8 cellular contexts compared by ENCODE assay signal in the genomic region with DNA sequence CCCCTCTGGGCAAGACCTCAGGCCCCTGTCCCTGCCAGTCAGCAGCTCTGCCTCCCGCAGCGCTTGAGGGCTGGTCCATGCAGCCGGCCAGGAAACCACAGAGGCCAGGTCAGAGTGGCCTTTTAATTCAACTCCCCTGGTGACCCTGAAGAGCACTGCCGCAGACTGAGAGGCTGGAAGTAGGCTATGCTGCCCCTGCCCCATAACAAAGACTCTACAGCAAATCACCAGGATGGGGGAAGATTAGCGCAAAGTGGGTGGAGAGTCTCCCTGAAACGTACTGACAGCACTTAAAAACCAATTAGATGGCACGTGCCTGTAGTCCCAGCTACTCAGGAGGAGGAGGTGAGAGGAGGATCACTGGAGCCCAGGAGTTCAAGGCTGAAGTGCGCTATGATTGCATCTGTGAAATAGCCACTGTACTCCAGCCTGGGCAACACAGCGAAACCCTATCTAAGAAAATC.
DNase-seq lines count a peak whose midpoint lies in the region; ATAC-seq and TF ChIP-seq lines count a peak whose summit lies in the region.

No MANE protein-coding gene starts in this region.

- peak overlapping the region; percentile 46 to 89 for H3K9ac ChIP-seq in colonic mucosa (ENCODE audit: low read depth in 2 of 2, low read length in 2 of 2)

- peak in 2 of 3 donors; percentile 16 to 32 for ATAC-seq in natural killer cell
- no peak for ATAC-seq in GM21423 (IDR thresholded peaks at IDR 0.05; ENCODE audit: unreplicated experiment)
- no peak for ATAC-seq in psoas muscle

- TF ChIP-seq CTCF in Caco-2 (IDR thresholded peaks at IDR 0.05; ENCODE audit: insufficient read depth in 1 of 2, low read depth in 1 of 2, low read length in 1 of 2, severe bottlenecking in 1 of 2, unreplicated experiment in 1 of 2) (no peak), colonic mucosa (IDR thresholded peaks at IDR 0.05) (no peak), natural killer cell (IDR thresholded peaks at IDR 0.05) (no peak), psoas muscle (IDR thresholded peaks at IDR 0.05) (no peak)

- DNase-seq in Caco-2 (no peak), colonic mucosa (no peak), natural killer cell (no peak), psoas muscle (no peak), GDM1 (lab: John Stamatoyannopoulos, UW) (no peak), EL (no peak)

- POLR2A ChIA-PET in Caco-2 (lab: Charles Lee) = no interaction called here

- H3K4me3 Mint-ChIP-seq in Caco-2 (ENCODE audit: unreplicated experiment) = no peak overlapping the region
- peak overlapping the region in 2 of 4 donors; percentile 5 to 61 for H3K4me3 Mint-ChIP-seq in IgD-negative memory B cell
- peak overlapping the region; percentile 35 for H3K4me3 Mint-ChIP-seq in natural killer cell

- H3K27ac Mint-ChIP-seq in Caco-2 (ENCODE audit: unreplicated experiment) = peak overlapping the region; percentile 90
- H3K27ac Mint-ChIP-seq in IgD-negative memory B cell = peak overlapping the region in 2 of 3 donors; percentile 25 to 82
- H3K27ac Mint-ChIP-seq in natural killer cell = peak overlapping the region; percentile 62

- H3K9me3 ChIP-seq in Caco-2 (no peaks in the 10 kb centered on the region), colonic mucosa (no peaks in the 10 kb centered on the region), psoas muscle (no peaks in the 10 kb centered on the region)

- intact Hi-C loops in Caco-2 (cut with micrococcal nuclease; ENCODE audit: unreplicated experiment) (no loop called here), colonic mucosa (cut with DNase I) (no loop called here), natural killer cell (cut with micrococcal nuclease) (no loop called here), psoas muscle (cut with DNase I) (no loop called here)

- peak overlapping the region; percentile 87 for H3K27ac ChIP-seq in colonic mucosa
- H3K27ac ChIP-seq in psoas muscle = no peak overlapping the region

- no peaks in the 10 kb centered on the region for H3K27me3 ChIP-seq in Caco-2 (replicated peaks; ENCODE audit: control insufficient read depth, insufficient read depth, low read length)
- H3K27me3 ChIP-seq in colonic mucosa = no peaks in the 10 kb centered on the region
- no peaks in the 10 kb centered on the region for H3K27me3 ChIP-seq in psoas muscle (ENCODE audit: insufficient read depth in 3 of 3, low read length in 2 of 3)

- H3K36me3 Mint-ChIP-seq in Caco-2 (ENCODE audit: insufficient read depth, unreplicated experiment) (peaks cover 21% of the 10 kb centered on the region), IgD-negative memory B cell (peaks cover 2% of the 10 kb centered on the region), natural killer cell (no peaks in the 10 kb centered on the region)

- 73 to 88% (median 82%) methylated on average over 9 of the region's 9 CpGs for WGBS in psoas muscle, 3 donors

- H3K36me3 ChIP-seq in Caco-2 (ENCODE audit: control insufficient read depth, insufficient read depth, low read length) (no peaks in the 10 kb centered on the region), colonic mucosa (no peaks in the 10 kb centered on the region), psoas muscle (ENCODE audit: insufficient read depth in 1 of 2, low read depth in 1 of 2) (no peaks in the 10 kb centered on the region)

- H3K4me1 ChIP-seq in Caco-2 = peaks cover 91% of the 10 kb centered on the region
- H3K4me1 ChIP-seq in colonic mucosa = peaks cover 52% of the 10 kb centered on the region
- peaks cover 44% of the 10 kb centered on the region for H3K4me1 ChIP-seq in psoas muscle

- H3K4me3 ChIP-seq in Caco-2 (ENCODE audit: low read depth, low read length) (no peak overlapping the region), colonic mucosa (no peak overlapping the region), psoas muscle (no peak overlapping the region)

- CTCF ChIA-PET in Caco-2 (lab: Charles Lee) = no interaction called here

- no TSS peak for BruUV-seq in Caco-2 (replicated peaks; lab: Mats Ljungman, UMichigan)

- H3K27me3 Mint-ChIP-seq in Caco-2 (ENCODE audit: insufficient read depth, unreplicated experiment) (no peaks in the 10 kb centered on the region), IgD-negative memory B cell (peaks cover 2% of the 10 kb centered on the region), natural killer cell (ENCODE audit: low read depth in 2 of 2) (no peaks in the 10 kb centered on the region)

- no peaks in the 10 kb centered on the region for H3K9me3 Mint-ChIP-seq in Caco-2 (ENCODE audit: unreplicated experiment)
- H3K9me3 Mint-ChIP-seq in IgD-negative memory B cell = no peaks in the 10 kb centered on the region
- H3K9me3 Mint-ChIP-seq in natural killer cell = no peaks in the 10 kb centered on the region

- peaks cover 53% of the 10 kb centered on the region for H3K4me1 Mint-ChIP-seq in Caco-2 (ENCODE audit: low read depth, unreplicated experiment)
- H3K4me1 Mint-ChIP-seq in IgD-negative memory B cell = peaks cover 48 to 53% (median 51%) of the 10 kb centered on the region in 3 donors
- H3K4me1 Mint-ChIP-seq in natural killer cell = peaks cover 66 to 70% of the 10 kb centered on the region in 2 donors

Comparison
In these comparisons a context has a peak if more than half of its experiments do, and no peak if none do; other contexts are left out.
1. ATAC-seq: peak in natural killer cell (2 of 3); none in GM21423 (single experiment) and psoas muscle (0 of 4).
2. Peak in every context shown above with its lines, with median percentiles within 50 percentile points of each other: H3K27ac Mint-ChIP-seq.